In genomic region chr22:48864748-48865147, GRCh38 we compare ENCODE assay signal across 1 cellular context.
TF ChIP-seq lines count a peak whose summit lies in the region.

No MANE protein-coding gene starts in this region.

TF ChIP-seq in HepG2, 621 proteins besides CTCF, POLR2A, EP300 and RAD21 (continued from another document):
- no peak for TF ChIP-seq ZNF574 (CRISPR knock-in tag; IDR thresholded peaks at IDR 0.05)
- TF ChIP-seq CREBL2 (CRISPR knock-in tag; IDR thresholded peaks at IDR 0.05; ENCODE audit: borderline replicate concordance), result no peak
- no peak for TF ChIP-seq HNRNPH1 (optimal IDR thresholded peaks at IDR 0.05; ENCODE audit: low read depth, low read length)
- TF ChIP-seq AFF4 (CRISPR knock-in tag; IDR thresholded peaks at IDR 0.05), result no peak
- no peak for TF ChIP-seq MTA1 (CRISPR knock-in tag; IDR thresholded peaks at IDR 0.05; ENCODE audit: borderline replicate concordance)
- no peak for TF ChIP-seq ZNF768 (CRISPR knock-in tag; IDR thresholded peaks at IDR 0.05)
- TF ChIP-seq HMGXB3 (CRISPR knock-in tag; IDR thresholded peaks at IDR 0.05; ENCODE audit: borderline replicate concordance), result no peak
- no peak for TF ChIP-seq ZNF569 (CRISPR knock-in tag; IDR thresholded peaks at IDR 0.05; ENCODE audit: borderline replicate concordance)
- no peak for TF ChIP-seq FOXA1 (IDR thresholded peaks at IDR 0.05)
- TF ChIP-seq FOXA1 (CRISPR knock-in tag; IDR thresholded peaks at IDR 0.05), result no peak
TF ChIP-seq in HepG2: peak in this region for 0.
